9 cellular contexts compared by ENCODE assay signal in genomic region chr5:59496524-59497134, GRCh38.
DNase-seq lines count a peak whose midpoint lies in the region; ATAC-seq, FAIRE-seq and TF ChIP-seq lines count a peak whose summit lies in the region.
"Had no signal": no experiment of that assay in that cellular context is flagged by ENCODE, and none has a peak within 500 bp of the region (broad histone marks: within the 10 kb centered on the region; RNA-seq: fewer than 3 reads in every experiment).

No MANE protein-coding gene starts in this region.

- CTCF ChIA-PET in activated CD4-positive, alpha-beta T cell treated with anti-CD3 and anti-CD28 coated beads, Interleukin-2, amount 10 ng/mL, durations not matched to agents 7 days and 5 days (lab: Charles Lee) = interaction anchor here (0.7 kb wide), 1 partner anchor 1971 kb away, joined by 4 read pairs; no protein-coding TSS in a partner anchor

- peak; percentile 85 for ATAC-seq in HG02885 (IDR thresholded peaks at IDR 0.05; ENCODE audit: poor library complexity, unreplicated experiment)
- peak in 3 of 4 donors; percentile 38 to 44 (median 38) for ATAC-seq in pancreas
- ATAC-seq in GM18520 (IDR thresholded peaks at IDR 0.05; ENCODE audit: unreplicated experiment) = no peak

- no peak overlapping the region for H3K27ac Mint-ChIP-seq in activated CD4-positive, alpha-beta T cell treated with anti-CD3 and anti-CD28 coated beads, Interleukin-2, amount 10 ng/mL, durations not matched to agents 7 days and 5 days

- no peak for FAIRE-seq in pancreas (lab: Jason Lieb, UNC)
- FAIRE-seq: G401.6 had no signal

- H3K36me3 Mint-ChIP-seq in activated CD4-positive, alpha-beta T cell treated with anti-CD3 and anti-CD28 coated beads, Interleukin-2, amount 10 ng/mL, durations not matched to agents 7 days and 5 days (ENCODE audit: low read depth) = no peaks in the 10 kb centered on the region

- no peaks in the 10 kb centered on the region for H3K9me3 ChIP-seq in pancreas

- no peak overlapping the region for H3K4me3 Mint-ChIP-seq in activated CD4-positive, alpha-beta T cell treated with anti-CD3 and anti-CD28 coated beads, Interleukin-2, amount 10 ng/mL, durations not matched to agents 7 days and 5 days

- intact Hi-C loops in pancreas (cut with DNase I) = no loop called here

- peak; percentile 22 for DNase-seq in activated CD4-positive, alpha-beta T cell treated with anti-CD3 and anti-CD28 coated beads, Interleukin-2, amount 10 ng/mL, durations not matched to agents 7 days and 5 days
- DNase-seq in activated CD4-positive, alpha-beta T cell treated with anti-CD3 and anti-CD28 coated beads, Interleukin-2, amount 50 U/mL, for 1 hour = no peak
- DNase-seq in amniotic epithelial cell (ENCODE audit: low read depth) (peak; percentile 45), pancreas (peak in 2 of 6 donors; percentile 21 to 31), HT-29 (ENCODE audit: low spot score) (no peak), superior temporal gyrus (ENCODE audit: extremely low spot score) (no peak)

- no peaks in the 10 kb centered on the region for H3K9me3 Mint-ChIP-seq in activated CD4-positive, alpha-beta T cell treated with anti-CD3 and anti-CD28 coated beads, Interleukin-2, amount 10 ng/mL, durations not matched to agents 7 days and 5 days

- H3K4me3 ChIP-seq in pancreas = no peak overlapping the region

- H3K27ac ChIP-seq in pancreas = no peak overlapping the region

- H3K27me3 Mint-ChIP-seq in activated CD4-positive, alpha-beta T cell treated with anti-CD3 and anti-CD28 coated beads, Interleukin-2, amount 10 ng/mL, durations not matched to agents 7 days and 5 days = peaks cover 21% of the 10 kb centered on the region

- H3K36me3 ChIP-seq in pancreas = no peaks in the 10 kb centered on the region

- no peaks in the 10 kb centered on the region for H3K4me1 ChIP-seq in pancreas

- H3K4me1 Mint-ChIP-seq in activated CD4-positive, alpha-beta T cell treated with anti-CD3 and anti-CD28 coated beads, Interleukin-2, amount 10 ng/mL, durations not matched to agents 7 days and 5 days = no peaks in the 10 kb centered on the region

- TF ChIP-seq CTCF in pancreas (IDR thresholded peaks at IDR 0.05) = no peak

- POLR2A ChIA-PET in activated CD4-positive, alpha-beta T cell treated with anti-CD3 and anti-CD28 coated beads, Interleukin-2, amount 10 ng/mL, durations not matched to agents 7 days and 5 days (lab: Charles Lee) = no interaction called here

- 85 to 88% methylated on average over 17 of the region's 17 CpGs for WGBS in pancreas, 2 donors

- H3K27me3 ChIP-seq in pancreas = no peaks in the 10 kb centered on the region

Comparison
In these comparisons a context has a peak if more than half of its experiments do, and no peak if none do; other contexts are left out.
1. DNase-seq: peak in activated CD4-positive, alpha-beta T cell treated with anti-CD3 and anti-CD28 coated beads, Interleukin-2, amount 10 ng/mL, durations not matched to agents 7 days and 5 days (single experiment) and amniotic epithelial cell (single experiment); none in activated CD4-positive, alpha-beta T cell treated with anti-CD3 and anti-CD28 coated beads, Interleukin-2, amount 50 U/mL, for 1 hour (single experiment), HT-29 (single experiment) and superior temporal gyrus (single experiment).